Comparison of ENCODE assay signal across 1 cellular context in genomic region chr9:93668261-93668871, GRCh38.
TF ChIP-seq lines count a peak whose summit lies in the region.

No MANE protein-coding gene starts in this region.

TF ChIP-seq in HepG2, 621 proteins besides CTCF, POLR2A, EP300 and RAD21 (continued from another document):
- TF ChIP-seq REST (IDR thresholded peaks at IDR 0.05; ENCODE audit: borderline replicate concordance in 1 of 2, low read depth in 1 of 2, low read length in 2 of 2) (no peak), KLF15 (CRISPR knock-in tag; IDR thresholded peaks at IDR 0.05; ENCODE audit: borderline replicate concordance) (no peak), ZC3H4 (CRISPR knock-in tag; IDR thresholded peaks at IDR 0.05; ENCODE audit: borderline replicate concordance) (no peak)
TF ChIP-seq in HepG2: peak in this region for 0.
